ENCODE assay signal across 11 cellular contexts in genomic region chr4:99847362-99847976, GRCh38. TPM values are rescaled to one million over a fixed set of nuclear protein-coding genes. Genes with fewer than 3 reads are reported as not detected.
DNase-seq lines count a peak whose midpoint lies in the region; ATAC-seq and TF ChIP-seq lines count a peak whose summit lies in the region.
"Had no signal": no experiment of that assay in that cellular context is flagged by ENCODE, and none has a peak within 500 bp of the region (broad histone marks: within the 10 kb centered on the region; RNA-seq: fewer than 3 reads in every experiment).

No MANE protein-coding gene starts in this region.

- TF ChIP-seq POLR2A in adrenal gland (IDR thresholded peaks at IDR 0.05), result no peak

- peak overlapping the region; percentile 33; the same call in 1 of the 2 replicates for H3K4me2 ChIP-seq in OCI-LY1 (ENCODE audit: low read length)
- H3K4me2 ChIP-seq: smooth muscle cell had no signal

- peak overlapping the region; percentile 60 for H3K4me3 Mint-ChIP-seq in activated T-cell treated with anti-CD3 and anti-CD28 coated beads, Interleukin-2, amount 50 U/mL, for 24 hours
- H3K4me3 Mint-ChIP-seq in stimulated activated naive B cell treated with anti-CD40 and anti-IgM and Interleukin-4, amounts not matched to agents 10 μg/mL and 1 μg/mL and 100 μg/mL, for 72 hours, result peak overlapping the region; percentile 46 to 60

- no peak overlapping the region for H3K4me3 ChIP-seq in OCI-LY1 (ENCODE audit: low read depth, low read length, poor library complexity, severe bottlenecking)
- H3K4me3 ChIP-seq in adrenal gland, result no peak overlapping the region
- H3K4me3 ChIP-seq: smooth muscle cell had no signal

- H3K9me3 ChIP-seq in OCI-LY1 (ENCODE audit: low read length) (no peaks in the 10 kb centered on the region), adrenal gland (replicated peaks in 1 of 3) (no peaks in the 10 kb centered on the region)

- no peaks in the 10 kb centered on the region for H4K20me1 ChIP-seq in OCI-LY1 (ENCODE audit: insufficient read depth, low read length)

- TF ChIP-seq CTCF in OCI-LY1 (IDR thresholded peaks at IDR 0.05; ENCODE audit: low read length) (no peak), adrenal gland (IDR thresholded peaks at IDR 0.05) (no peak)

- peak; percentile 43 for DNase-seq in activated T-cell treated with anti-CD3 and anti-CD28 coated beads, Interleukin-2, amount 50 U/mL, for 24 hours
- no peak for DNase-seq in activated T-cell treated with anti-CD3 and anti-CD28 coated beads for 4 hours
- DNase-seq in stimulated activated naive B cell treated with anti-CD40 and anti-IgM and Interleukin-4, amounts not matched to agents 10 μg/mL and 1 μg/mL and 100 μg/mL, for 72 hours, result peak; percentile 75
- no peak for DNase-seq in adrenal gland
- DNase-seq in putamen (ENCODE audit: low spot score), result no peak
- no peak for DNase-seq in NCI-H2029 treated with DMSO at 0.1 percent for 48 hours (lab: John Stamatoyannopoulos, UW)
- DNase-seq: foreskin fibroblast had no signal

- H3K4me1 Mint-ChIP-seq in activated T-cell treated with anti-CD3 and anti-CD28 coated beads, Interleukin-2, amount 50 U/mL, for 24 hours (ENCODE audit: low read depth), result peaks cover 78% of the 10 kb centered on the region
- H3K4me1 Mint-ChIP-seq in stimulated activated naive B cell treated with anti-CD40 and anti-IgM and Interleukin-4, amounts not matched to agents 10 μg/mL and 1 μg/mL and 100 μg/mL, for 72 hours, result peaks cover 51 to 88% of the 10 kb centered on the region in 2 donors

- intact Hi-C loops in adrenal gland (cut with DNase I), result no loop called here

- no peaks in the 10 kb centered on the region for H3K9me3 Mint-ChIP-seq in activated T-cell treated with anti-CD3 and anti-CD28 coated beads, Interleukin-2, amount 50 U/mL, for 24 hours
- peaks cover 1 to 5% of the 10 kb centered on the region in 2 donors for H3K9me3 Mint-ChIP-seq in stimulated activated naive B cell treated with anti-CD40 and anti-IgM and Interleukin-4, amounts not matched to agents 10 μg/mL and 1 μg/mL and 100 μg/mL, for 72 hours

- H3K9ac ChIP-seq in OCI-LY1 (ENCODE audit: low read length), result no peak overlapping the region; the same call in 1 of the 2 replicates

- H3K9me2 ChIP-seq in OCI-LY1 (ENCODE audit: low read depth, low read length), result no peaks in the 10 kb centered on the region

- H3K36me3 ChIP-seq in OCI-LY1 (ENCODE audit: insufficient read depth, low read length) (peaks cover 24% of the 10 kb centered on the region), adrenal gland (replicated peaks in 1 of 2) (no peaks in the 10 kb centered on the region)

- no peaks in the 10 kb centered on the region for H3K27me3 ChIP-seq in OCI-LY1 (ENCODE audit: insufficient read depth, low read length)
- no peaks in the 10 kb centered on the region for H3K27me3 ChIP-seq in adrenal gland

- ATAC-seq in HG02885 (IDR thresholded peaks at IDR 0.05; ENCODE audit: poor library complexity, unreplicated experiment), result peak; percentile 67
- peak; percentile 77 to 82 for ATAC-seq in stimulated activated naive B cell treated with anti-CD40 and anti-IgM and Interleukin-4, amounts not matched to agents 10 μg/mL and 1 μg/mL and 100 μg/mL, for 72 hours (replicated peaks)

- H3K27me3 Mint-ChIP-seq in activated T-cell treated with anti-CD3 and anti-CD28 coated beads, Interleukin-2, amount 50 U/mL, for 24 hours, result no peaks in the 10 kb centered on the region
- H3K27me3 Mint-ChIP-seq in stimulated activated naive B cell treated with anti-CD40 and anti-IgM and Interleukin-4, amounts not matched to agents 10 μg/mL and 1 μg/mL and 100 μg/mL, for 72 hours, result no peaks in the 10 kb centered on the region

- H3K27ac ChIP-seq in OCI-LY1 (ENCODE audit: low read depth, low read length, poor library complexity, severe bottlenecking) (peak overlapping the region; percentile 82), adrenal gland (no peak overlapping the region)

- 75 to 92% (median 86%) methylated on average over 10 of the region's 10 CpGs for WGBS in adrenal gland, 4 donors

- H2AFZ ChIP-seq in OCI-LY1 (ENCODE audit: low read length), result no peak overlapping the region

- H3K79me2 ChIP-seq in OCI-LY1 (ENCODE audit: insufficient read depth, low read length), result no peaks in the 10 kb centered on the region

- peaks cover 65% of the 10 kb centered on the region for H3K36me3 Mint-ChIP-seq in activated T-cell treated with anti-CD3 and anti-CD28 coated beads, Interleukin-2, amount 50 U/mL, for 24 hours (ENCODE audit: low read depth)
- H3K36me3 Mint-ChIP-seq in stimulated activated naive B cell treated with anti-CD40 and anti-IgM and Interleukin-4, amounts not matched to agents 10 μg/mL and 1 μg/mL and 100 μg/mL, for 72 hours, result peaks cover 62 to 77% of the 10 kb centered on the region in 2 donors

- H3K4me1 ChIP-seq in OCI-LY1 (ENCODE audit: insufficient read depth, low read length, severe bottlenecking), result peaks cover 53% of the 10 kb centered on the region
- H3K4me1 ChIP-seq in adrenal gland (replicated peaks in 1 of 2), result no peaks in the 10 kb centered on the region

- H3F3A ChIP-seq in OCI-LY1 (ENCODE audit: insufficient read depth, low read length), result 0 out of 2 replicates have a peak, but pooled peaks cover 5% of the 10 kb centered on the region

- H3K27ac Mint-ChIP-seq in activated T-cell treated with anti-CD3 and anti-CD28 coated beads, Interleukin-2, amount 50 U/mL, for 24 hours, result peak overlapping the region; percentile 97
- peak overlapping the region; percentile 98 for H3K27ac Mint-ChIP-seq in stimulated activated naive B cell treated with anti-CD40 and anti-IgM and Interleukin-4, amounts not matched to agents 10 μg/mL and 1 μg/mL and 100 μg/mL, for 72 hours

RNA-seq across cellular contexts. Expression of gene DAPP1, which starts 30.8 kb away (rescaled TPM):
- 1 to 10 TPM in 7 of 8 donors, under 1 TPM in 1; 0.42 to 3.7 (median 1.9) TPM for total RNA-seq in adrenal gland
- 1 to 10 TPM in 1 of 3 donors, under 1 TPM in 2; 0.51 to 1.2 (median 0.88) TPM for polyA plus RNA-seq in adrenal gland
- polyA plus RNA-seq: AG04450 had no signal

RNA-seq across cellular contexts. Expression of gene LAMTOR3, which starts 46.8 kb away (rescaled TPM):
- total RNA-seq in adrenal gland, result 10 to 100 TPM; 24.2 to 80.1 (median 45.7) TPM
- polyA plus RNA-seq in adrenal gland, result 100 to 1,000 TPM in 1 of 3 donors, 10 to 100 TPM in 2; 35.1 to 103 (median 52.7) TPM

Comparison
In these comparisons a context has a peak if more than half of its experiments do, and no peak if none do; other contexts are left out.
1. DNase-seq: peak in activated T-cell treated with anti-CD3 and anti-CD28 coated beads, Interleukin-2, amount 50 U/mL, for 24 hours (single experiment) and stimulated activated naive B cell treated with anti-CD40 and anti-IgM and Interleukin-4, amounts not matched to agents 10 μg/mL and 1 μg/mL and 100 μg/mL, for 72 hours (single experiment); none in activated T-cell treated with anti-CD3 and anti-CD28 coated beads for 4 hours (single experiment), adrenal gland (0 of 7), putamen (single experiment) and NCI-H2029 treated with DMSO at 0.1 percent for 48 hours (single experiment).